In genomic region chr10:73096452-73097304, GRCh38 we compare ENCODE assay signal across 8 cellular contexts. TPM values are rescaled to one million over a fixed set of nuclear protein-coding genes. Genes with fewer than 3 reads are reported as not detected.
DNase-seq lines count a peak whose midpoint lies in the region; ATAC-seq and TF ChIP-seq lines count a peak whose summit lies in the region.

P4HA1 (minus strand) TSS chr10:73096866; CDS start chr10:73074883, 21,983 bp downstream.

- peak within 1 kb of the TSS; percentile 95 for H2AFZ ChIP-seq in Loucy (ENCODE audit: low read length)

- H3K4me1 ChIP-seq in Loucy (ENCODE audit: insufficient read depth, low read length, poor library complexity, severe bottlenecking), result peaks cover 30% of the 10 kb centered on the region

- H3K36me3 ChIP-seq in H7 (replicated peaks; ENCODE audit: control insufficient read depth, insufficient read depth, low read length) (no peaks in the 10 kb centered on the region), Loucy (ENCODE audit: insufficient read depth, low read length) (no peaks in the 10 kb centered on the region)

- TF ChIP-seq CTCF in Loucy (conservative IDR thresholded peaks at IDR 0.05; ENCODE audit: low read length), result peak; percentile 54
- peak; percentile 57 for TF ChIP-seq CTCF in nephron progenitor cell (IDR thresholded peaks at IDR 0.05)

- peak within 1 kb of the TSS; percentile 96 for H3K4me3 ChIP-seq in H7 (ENCODE audit: insufficient read depth, low read depth, low read length)
- H3K4me3 ChIP-seq in Loucy (ENCODE audit: low read length, poor library complexity, severe bottlenecking), result peak within 1 kb of the TSS; percentile 84

- peak within 1 kb of the TSS; percentile 99 for H3K27ac Mint-ChIP-seq in nephron progenitor cell
- peak within 1 kb of the TSS; percentile 96 to 98 for H3K27ac Mint-ChIP-seq in stimulated activated naive CD8-positive, alpha-beta T cell treated with anti-CD3 and anti-CD28 coated beads, Interleukin-15, amount 100 ng/mL, for 72 hours

- peak; percentile 99 for TF ChIP-seq POLR2A in Raji (IDR thresholded peaks at IDR 0.05; ENCODE audit: insufficient read depth, low read depth, low read length)

- peaks cover 20% of the 10 kb centered on the region for H3K36me3 Mint-ChIP-seq in nephron progenitor cell (ENCODE audit: low read depth)

- no peaks in the 10 kb centered on the region for H3K9me3 ChIP-seq in Loucy (ENCODE audit: insufficient read depth, low read depth, low read length)

- H3K27me3 ChIP-seq in H7 (ENCODE audit: control insufficient read depth, insufficient read depth, low read length), result no peaks in the 10 kb centered on the region
- no peaks in the 10 kb centered on the region for H3K27me3 ChIP-seq in Loucy (ENCODE audit: insufficient read depth, low read length, poor library complexity, severe bottlenecking)

- no peaks in the 10 kb centered on the region for H3K9me2 ChIP-seq in Loucy (replicated peaks; ENCODE audit: low read depth, low read length)

- peaks cover 30% of the 10 kb centered on the region for H4K20me1 ChIP-seq in Loucy (ENCODE audit: insufficient read depth, low read length, poor library complexity, severe bottlenecking)

- ATAC-seq in stimulated activated naive CD8-positive, alpha-beta T cell treated with anti-CD3 and anti-CD28 coated beads, Interleukin-15, amount 100 ng/mL, for 72 hours, result peak; percentile 93

- H3K9ac ChIP-seq in Loucy (ENCODE audit: low read depth, low read length, poor library complexity, severe bottlenecking), result peak within 1 kb of the TSS; percentile 91

- H3F3A ChIP-seq in Loucy (ENCODE audit: low read depth), result peaks cover 12% of the 10 kb centered on the region; the same call in 1 of the 2 replicates

- peak within 1 kb of the TSS; percentile 97 for H3K4me3 Mint-ChIP-seq in nephron progenitor cell
- peak within 1 kb of the TSS; percentile 97 to 98 for H3K4me3 Mint-ChIP-seq in stimulated activated naive CD8-positive, alpha-beta T cell treated with anti-CD3 and anti-CD28 coated beads, Interleukin-15, amount 100 ng/mL, for 72 hours

- in situ Hi-C loops in G401 (cut with HindIII; ENCODE audit: low sequenced_read_pairs), result no loop called here

- H3K9me3 Mint-ChIP-seq in nephron progenitor cell, result no peaks in the 10 kb centered on the region
- H3K9me3 Mint-ChIP-seq in stimulated activated naive CD8-positive, alpha-beta T cell treated with anti-CD3 and anti-CD28 coated beads, Interleukin-15, amount 100 ng/mL, for 72 hours, result no peaks in the 10 kb centered on the region

- peaks cover 44% of the 10 kb centered on the region for H3K79me2 ChIP-seq in Loucy (ENCODE audit: insufficient read depth, low read length)

- H3K4me2 ChIP-seq in Loucy (ENCODE audit: low read depth, low read length, poor library complexity, severe bottlenecking), result peak within 1 kb of the TSS; percentile 95

- H3K27me3 Mint-ChIP-seq in nephron progenitor cell (ENCODE audit: low read depth, poor library complexity), result no peaks in the 10 kb centered on the region
- no peaks in the 10 kb centered on the region for H3K27me3 Mint-ChIP-seq in stimulated activated naive CD8-positive, alpha-beta T cell treated with anti-CD3 and anti-CD28 coated beads, Interleukin-15, amount 100 ng/mL, for 72 hours

- H3K4me1 Mint-ChIP-seq in nephron progenitor cell, result peaks cover 38% of the 10 kb centered on the region
- peaks cover 40% of the 10 kb centered on the region for H3K4me1 Mint-ChIP-seq in stimulated activated naive CD8-positive, alpha-beta T cell treated with anti-CD3 and anti-CD28 coated beads, Interleukin-15, amount 100 ng/mL, for 72 hours

- DNase-seq in G401 (ENCODE audit: low spot score) (peak; percentile 97), H7 (peak; percentile 94), fibroblast of peridontal ligament (ENCODE audit: extremely low read depth) (peak; percentile 96), nephron progenitor cell (peak; percentile 98)
- peak; percentile 99 for DNase-seq in activated T-helper 9 cell treated with anti-CD3 and anti-CD28 coated beads, Interleukin-2, amount 50 U/mL, for 16 hours (ENCODE audit: low read depth)
- DNase-seq in stimulated activated naive CD8-positive, alpha-beta T cell treated with anti-CD3 and anti-CD28 coated beads, Interleukin-15, amount 100 ng/mL, for 72 hours, result peak; percentile 97 to 98

RNA-seq across cellular contexts. Expression of gene P4HA1, which starts in this region (rescaled TPM):
- 49.0 and 62.2 TPM in 2 replicates for total RNA-seq in G401 (2014; rRNA removed; shearing (Covaris generic))
- 37.3 and 76.5 TPM in 2 replicates for total RNA-seq in H7 (2014; rRNA removed; shearing (Covaris generic))

Comparison
In these comparisons a context has a peak if more than half of its experiments do, and no peak if none do; other contexts are left out.
1. Peak in every context shown above with its lines: DNase-seq, ATAC-seq and H3K4me3 ChIP-seq.